26 cellular contexts compared by ENCODE assay signal in genomic region chr6:170542031-170542719, GRCh38. TPM values are rescaled to one million over a fixed set of nuclear protein-coding genes. Genes with fewer than 3 reads are reported as not detected.
A peak's percentile ranks its signal among the peaks of the same experiment; 100 is the strongest.
DNase-seq lines count a peak whose midpoint lies in the region; ATAC-seq and TF ChIP-seq lines count a peak whose summit lies in the region.
"Had no signal": no experiment of that assay in that cellular context is flagged by ENCODE, and none has a peak within 500 bp of the region (broad histone marks: within the 10 kb centered on the region; RNA-seq: fewer than 3 reads in every experiment).

No MANE protein-coding gene starts in this region.

- no peaks in the 10 kb centered on the region for H3F3A ChIP-seq in MM.1S (ENCODE audit: insufficient read depth, low read length)

- H3K4me1 Mint-ChIP-seq in activated CD4-positive, alpha-beta T cell treated with anti-CD3 and anti-CD28 coated beads, Interleukin-2, amount 10 ng/mL, durations not matched to agents 7 days and 5 days = peaks cover 12% of the 10 kb centered on the region
- peaks cover 29% of the 10 kb centered on the region for H3K4me1 Mint-ChIP-seq in CD8-positive, alpha-beta T cell (ENCODE audit: low read depth)
- H3K4me1 Mint-ChIP-seq in mesothelial cell of epicardium = no peaks in the 10 kb centered on the region
- H3K4me1 Mint-ChIP-seq: GM23338 had no signal

- peaks cover 48% of the 10 kb centered on the region for H3K36me3 ChIP-seq in CD8-positive, alpha-beta T cell (ENCODE audit: insufficient read depth, low read length)
- peaks cover 9% of the 10 kb centered on the region for H3K36me3 ChIP-seq in MM.1S (replicated peaks; ENCODE audit: insufficient read depth, low read length)

- H3K27me3 Mint-ChIP-seq in activated CD4-positive, alpha-beta T cell treated with anti-CD3 and anti-CD28 coated beads, Interleukin-2, amount 10 ng/mL, durations not matched to agents 7 days and 5 days = no peaks in the 10 kb centered on the region
- no peaks in the 10 kb centered on the region for H3K27me3 Mint-ChIP-seq in CD8-positive, alpha-beta T cell (ENCODE audit: low read depth)
- H3K27me3 Mint-ChIP-seq in mesothelial cell of epicardium (ENCODE audit: low read depth) = no peaks in the 10 kb centered on the region
- H3K27me3 Mint-ChIP-seq: effector memory CD8-positive, alpha-beta T cell had no signal

- no peaks in the 10 kb centered on the region for H4K20me1 ChIP-seq in MM.1S (ENCODE audit: insufficient read depth, low read length)

- POLR2A ChIA-PET in activated CD4-positive, alpha-beta T cell treated with anti-CD3 and anti-CD28 coated beads, Interleukin-2, amount 10 ng/mL, durations not matched to agents 7 days and 5 days (lab: Charles Lee) = no interaction called here
- POLR2A ChIA-PET in CD8-positive, alpha-beta T cell (lab: Charles Lee) = no interaction called here
- POLR2A ChIA-PET in HEK293T (lab: Yijun Ruan, JAX) = interaction anchor here (0.8 to 1.6 kb wide), 2 partner anchors 10 to 12 kb away, joined by 3 to 10 read pairs; partner anchors contain the start of genes PSMB1 and TBP

- no peak overlapping the region for H3K4me3 Mint-ChIP-seq in activated CD4-positive, alpha-beta T cell treated with anti-CD3 and anti-CD28 coated beads, Interleukin-2, amount 10 ng/mL, durations not matched to agents 7 days and 5 days
- H3K4me3 Mint-ChIP-seq in CD8-positive, alpha-beta T cell = no peak overlapping the region
- H3K4me3 Mint-ChIP-seq in mesothelial cell of epicardium = no peak overlapping the region
- H3K4me3 Mint-ChIP-seq: effector memory CD8-positive, alpha-beta T cell; GM23338 had no signal

- H3K4me3 ChIP-seq in CD8-positive, alpha-beta T cell (ENCODE audit: low read depth, low read length) = no peak overlapping the region
- H3K4me3 ChIP-seq in MM.1S (ENCODE audit: low read length) = no peak overlapping the region
- H3K4me3 ChIP-seq: esophagus muscularis mucosa, GM23338, lung, prostate gland, upper lobe of right lung had no signal

- no peak overlapping the region for H3K27ac ChIP-seq in CD8-positive, alpha-beta T cell (ENCODE audit: low read depth, low read length)
- H3K27ac ChIP-seq in caudate nucleus (ENCODE audit: low read depth, low read length) (peak overlapping the region; percentile 86), MM.1S (ENCODE audit: low read length) (no peak overlapping the region)
- H3K27ac ChIP-seq: esophagus muscularis mucosa, neutrophil, prostate gland, upper lobe of right lung had no signal

- H3K4me2 ChIP-seq in MM.1S (ENCODE audit: low read depth, low read length) = no peak overlapping the region
- H3K4me2 ChIP-seq: GM23338 had no signal

- intact Hi-C loops in CD8-positive, alpha-beta T cell (cut with DNase I, micrococcal nuclease) = no loop called here

- no peaks in the 10 kb centered on the region for H3K4me1 ChIP-seq in CD8-positive, alpha-beta T cell (ENCODE audit: insufficient read depth, low read length)
- no peaks in the 10 kb centered on the region for H3K4me1 ChIP-seq in MM.1S (ENCODE audit: low read length)
- H3K4me1 ChIP-seq: prostate gland, upper lobe of right lung had no signal

- DNase-seq in activated CD4-positive, alpha-beta T cell treated with anti-CD3 and anti-CD28 coated beads, Interleukin-2, amount 10 ng/mL, durations not matched to agents 7 days and 5 days = no peak
- no peak for DNase-seq in activated CD4-positive, alpha-beta T cell treated with anti-CD3 and anti-CD28 coated beads, Interleukin-2, amount 50 U/mL, for 1 hour
- DNase-seq in CD8-positive, alpha-beta T cell = no peak
- peak in 32 of 61 donors; percentile 5 to 87 (median 25) for DNase-seq in caudate nucleus (lab: John Stamatoyannopoulos, UW)
- DNase-seq in mesothelial cell of epicardium (ENCODE audit: low spot score in 2 of 2, unreplicated experiment in 2 of 2) = no peak
- DNase-seq in HEK293T (ENCODE audit: extremely low spot score) = no peak
- no peak for DNase-seq in MM.1S
- DNase-seq: 8988T; activated CD4-positive, alpha-beta T cell treated with anti-CD3 and anti-CD28 coated beads, Interleukin-2, amount 50 U/mL, for 48 hours; COR-L47; DMS79; effector memory CD8-positive, alpha-beta T cell; GF-D8; Kasumi-1; kidney; NCI-H1694 treated with DMSO at 0.1 percent for 48 hours; NCI-H2171; SHP77; T1000; upper lobe of right lung had no signal

- peak overlapping the region; percentile 19 for H3K27ac Mint-ChIP-seq in activated CD4-positive, alpha-beta T cell treated with anti-CD3 and anti-CD28 coated beads, Interleukin-2, amount 10 ng/mL, durations not matched to agents 7 days and 5 days
- peak overlapping the region; percentile 22 for H3K27ac Mint-ChIP-seq in CD8-positive, alpha-beta T cell
- H3K27ac Mint-ChIP-seq in mesothelial cell of epicardium = peak overlapping the region; percentile 40
- H3K27ac Mint-ChIP-seq: GM23338 had no signal

- ATAC-seq in CD8-positive, alpha-beta T cell = no peak
- ATAC-seq in GM19351 (IDR thresholded peaks at IDR 0.05; ENCODE audit: unreplicated experiment) = no peak
- ATAC-seq: effector memory CD8-positive, alpha-beta T cell; GM23338; upper lobe of right lung had no signal

- H3K9ac ChIP-seq in MM.1S (ENCODE audit: low read length) = no peak overlapping the region

- H3K9me2 ChIP-seq in MM.1S (replicated peaks; ENCODE audit: insufficient read depth, low read length) = no peaks in the 10 kb centered on the region

- no peaks in the 10 kb centered on the region for H3K9me3 Mint-ChIP-seq in activated CD4-positive, alpha-beta T cell treated with anti-CD3 and anti-CD28 coated beads, Interleukin-2, amount 10 ng/mL, durations not matched to agents 7 days and 5 days
- no peaks in the 10 kb centered on the region for H3K9me3 Mint-ChIP-seq in CD8-positive, alpha-beta T cell
- H3K9me3 Mint-ChIP-seq in mesothelial cell of epicardium = no peaks in the 10 kb centered on the region
- H3K9me3 Mint-ChIP-seq: effector memory CD8-positive, alpha-beta T cell; GM23338 had no signal

- peaks cover 53% of the 10 kb centered on the region for H3K36me3 Mint-ChIP-seq in activated CD4-positive, alpha-beta T cell treated with anti-CD3 and anti-CD28 coated beads, Interleukin-2, amount 10 ng/mL, durations not matched to agents 7 days and 5 days (ENCODE audit: low read depth)
- peaks cover 91% of the 10 kb centered on the region for H3K36me3 Mint-ChIP-seq in CD8-positive, alpha-beta T cell
- peaks cover 40% of the 10 kb centered on the region for H3K36me3 Mint-ChIP-seq in mesothelial cell of epicardium

- no peak overlapping the region for H2AFZ ChIP-seq in MM.1S (ENCODE audit: low read length)
- H2AFZ ChIP-seq: GM23338 had no signal

- TF ChIP-seq CTCF in CD8-positive, alpha-beta T cell (IDR thresholded peaks at IDR 0.05) = no peak
- no peak for TF ChIP-seq CTCF in mesothelial cell of epicardium (IDR thresholded peaks at IDR 0.05; ENCODE audit: unreplicated experiment)
- TF ChIP-seq CTCF in MM.1S (IDR thresholded peaks at IDR 0.05; ENCODE audit: low read length) = no peak

- CTCF ChIA-PET in activated CD4-positive, alpha-beta T cell treated with anti-CD3 and anti-CD28 coated beads, Interleukin-2, amount 10 ng/mL, durations not matched to agents 7 days and 5 days (lab: Charles Lee) = interaction anchor here (1.1 to 1.5 kb wide), 2 partner anchors 8 to 12 kb away, joined by 3 to 4 read pairs; partner anchors contain the start of gene TBP
- CTCF ChIA-PET in CD8-positive, alpha-beta T cell (lab: Charles Lee) = interaction anchor here (0.9 to 7.7 kb wide), 3 partner anchors 12 to 710 kb away, joined by 3 to 42 read pairs (median 3); no protein-coding TSS in a partner anchor
- CTCF ChIA-PET in HEK293T (lab: Yijun Ruan, JAX) = interaction anchor here (1.0 kb wide), 1 partner anchor 710 kb away, joined by 3 read pairs; no protein-coding TSS in a partner anchor

- no peaks in the 10 kb centered on the region for H3K27me3 ChIP-seq in CD8-positive, alpha-beta T cell (ENCODE audit: insufficient read depth, low read length)
- no peaks in the 10 kb centered on the region for H3K27me3 ChIP-seq in MM.1S (replicated peaks; ENCODE audit: insufficient read depth, low read length)
- H3K27me3 ChIP-seq: esophagus muscularis mucosa, neutrophil, upper lobe of right lung had no signal

- no peaks in the 10 kb centered on the region for H3K9me3 ChIP-seq in CD8-positive, alpha-beta T cell (ENCODE audit: low read length)
- H3K9me3 ChIP-seq in MM.1S (replicated peaks; ENCODE audit: insufficient read depth, low read length) = no peaks in the 10 kb centered on the region
- H3K9me3 ChIP-seq: esophagus muscularis mucosa, neutrophil, prostate gland, upper lobe of right lung had no signal

- peaks cover 51% of the 10 kb centered on the region for H3K79me2 ChIP-seq in MM.1S (ENCODE audit: low read length)

TF ChIP-seq in HEK293T, 16 proteins besides CTCF, POLR2A, EP300 and RAD21 (continues in another document):
- no peak for TF ChIP-seq NFRKB (IDR thresholded peaks at IDR 0.05)
- no peak for TF ChIP-seq BHLHE40 (IDR thresholded peaks at IDR 0.05; ENCODE audit: borderline replicate concordance)
- TF ChIP-seq LEF1 (IDR thresholded peaks at IDR 0.05; ENCODE audit: borderline replicate concordance) = no peak
- TF ChIP-seq SP1 (IDR thresholded peaks at IDR 0.05) = no peak
- no peak for TF ChIP-seq ZNF384 (IDR thresholded peaks at IDR 0.05)
- TF ChIP-seq CTBP1 (IDR thresholded peaks at IDR 0.05; ENCODE audit: borderline replicate concordance) = no peak
- no peak for TF ChIP-seq ELF4 (IDR thresholded peaks at IDR 0.05)
- no peak for TF ChIP-seq FOXA1 (IDR thresholded peaks at IDR 0.05)
- no peak for TF ChIP-seq L3MBTL2 (conservative IDR thresholded peaks at IDR 0.05)
- TF ChIP-seq SUZ12 (IDR thresholded peaks at IDR 0.05) = no peak
- TF ChIP-seq FOXK2 (IDR thresholded peaks at IDR 0.05) = no peak

RNA-seq across cellular contexts. Expression of gene PSMB1, which starts 10.9 kb away (rescaled TPM):
- 100 to 1,000 TPM; 117 to 148 TPM for total RNA-seq in activated CD4-positive, alpha-beta T cell treated with anti-CD3 and anti-CD28 coated beads, Interleukin-2, amount 10 ng/mL, durations not matched to agents 7 days and 5 days
- total RNA-seq in CD8-positive, alpha-beta T cell = 100 to 1,000 TPM; 108 to 115 TPM
- total RNA-seq in mesothelial cell of epicardium = 137 to 142 TPM (median 140 TPM) in 3 replicates

RNA-seq across cellular contexts. Expression of gene TBP, which starts 12.0 kb away (rescaled TPM):
- total RNA-seq in activated CD4-positive, alpha-beta T cell treated with anti-CD3 and anti-CD28 coated beads, Interleukin-2, amount 10 ng/mL, durations not matched to agents 7 days and 5 days = 10 to 100 TPM; 19.7 to 23.6 TPM
- total RNA-seq in CD8-positive, alpha-beta T cell = 10 to 100 TPM; 13.8 to 13.9 TPM
- 20.9 to 24.1 TPM (median 23.5 TPM) in 3 replicates for total RNA-seq in mesothelial cell of epicardium

RNA-seq across cellular contexts. Expression of gene PDCD2, which starts 42.3 kb away (rescaled TPM):
- 10 to 100 TPM; 88.7 to 96.3 TPM for total RNA-seq in activated CD4-positive, alpha-beta T cell treated with anti-CD3 and anti-CD28 coated beads, Interleukin-2, amount 10 ng/mL, durations not matched to agents 7 days and 5 days
- total RNA-seq in CD8-positive, alpha-beta T cell = 10 to 100 TPM; 43.9 to 46.3 TPM
- 55.8 to 64.8 TPM (median 63.4 TPM) in 3 replicates for total RNA-seq in mesothelial cell of epicardium

Comparison
In these comparisons a context has a peak if more than half of its experiments do, and no peak if none do; other contexts are left out.
1. DNase-seq: peak in caudate nucleus (32 of 61); none in activated CD4-positive, alpha-beta T cell treated with anti-CD3 and anti-CD28 coated beads, Interleukin-2, amount 10 ng/mL, durations not matched to agents 7 days and 5 days (single experiment), activated CD4-positive, alpha-beta T cell treated with anti-CD3 and anti-CD28 coated beads, Interleukin-2, amount 50 U/mL, for 1 hour (single experiment), CD8-positive, alpha-beta T cell (0 of 7), mesothelial cell of epicardium (0 of 2), HEK293T (single experiment) and MM.1S (single experiment).
2. Peak in every context shown above with its lines, with median percentiles within 50 percentile points of each other: H3K27ac Mint-ChIP-seq.